14 cellular contexts compared by ENCODE assay signal in genomic region chr12:128190614-128191013, GRCh38.
DNase-seq lines count a peak whose midpoint lies in the region; FAIRE-seq and TF ChIP-seq lines count a peak whose summit lies in the region.
"Had no signal": no experiment of that assay in that cellular context is flagged by ENCODE, and none has a peak within 500 bp of the region (broad histone marks: within the 10 kb centered on the region; RNA-seq: fewer than 3 reads in every experiment).

No MANE protein-coding gene starts in this region.

- no peaks in the 10 kb centered on the region for H3K79me2 ChIP-seq in OCI-LY7 (ENCODE audit: insufficient read depth, low read depth, low read length)
- H3K79me2 ChIP-seq in keratinocyte (ENCODE audit: control insufficient read depth, insufficient read depth, low read length): no peaks in the 10 kb centered on the region

- H3K9me1 ChIP-seq in keratinocyte (ENCODE audit: control insufficient read depth, extremely low read depth, insufficient read depth, low read length): no peaks in the 10 kb centered on the region

- H2AFZ ChIP-seq in OCI-LY7 (ENCODE audit: low read length): no peak overlapping the region
- H2AFZ ChIP-seq in keratinocyte (ENCODE audit: control insufficient read depth, low read length): no peak overlapping the region

- POLR2A ChIA-PET in OCI-LY7 (lab: Charles Lee): no interaction called here

- H4K20me1 ChIP-seq in OCI-LY7 (ENCODE audit: insufficient read depth, low read length): no peaks in the 10 kb centered on the region
- H4K20me1 ChIP-seq in keratinocyte (ENCODE audit: control insufficient read depth, extremely low read depth, insufficient read depth, low read length): no peaks in the 10 kb centered on the region

- no peaks in the 10 kb centered on the region for H3K9me2 ChIP-seq in OCI-LY7 (ENCODE audit: insufficient read depth, low read length)

- CTCF ChIA-PET in OCI-LY7 (lab: Charles Lee; ENCODE audit: unreplicated experiment): no interaction called here

- DNase-seq in stimulated activated CD4-positive, alpha-beta T cell treated with anti-CD3 and anti-CD28 coated beads, Interleukin-15, amount 100 ng/mL, for 24 hours: peak; percentile 3
- no peak for DNase-seq in stimulated activated CD4-positive, alpha-beta T cell treated with anti-CD3 and anti-CD28 coated beads, Interleukin-2, amount 100 ng/mL, for 24 hours
- DNase-seq in OCI-LY7 (ENCODE audit: low spot score) (no peak), keratinocyte (ENCODE audit: low read depth, low spot score) (no peak), DMS53 treated with DMSO at 0.1 percent for 48 hours (lab: John Stamatoyannopoulos, UW; ENCODE audit: unreplicated experiment) (no peak), HCEC 1CT (no peak), spleen (no peak)
- DNase-seq in activated effector memory CD4-positive, alpha-beta T cell treated with Interleukin-2 at 50 U/mL for 16 hours: no peak
- DNase-seq: activated CD8-positive, alpha-beta memory T cell treated with anti-CD3 and anti-CD28 coated beads, Interleukin-2, amount 10 ng/mL, durations not matched to agents 7 days and 5 days; CD4-positive, CD25-positive, alpha-beta regulatory T cell; NCI-H2107; trophoblast cell had no signal

- H3K27ac ChIP-seq in OCI-LY7 (ENCODE audit: low read depth, low read length, poor library complexity, severe bottlenecking): no peak overlapping the region
- no peak overlapping the region for H3K27ac ChIP-seq in keratinocyte (ENCODE audit: control insufficient read depth, insufficient read depth, low read length)
- H3K27ac ChIP-seq in spleen: no peak overlapping the region
- H3K27ac ChIP-seq: epithelial cell of prostate had no signal

- no TSS peak for BruUV-seq in OCI-LY7 (replicated peaks; lab: Mats Ljungman, UMichigan)

- H3K27me3 ChIP-seq in keratinocyte (ENCODE audit: control insufficient read depth, extremely low read depth, insufficient read depth, low read length): no peaks in the 10 kb centered on the region
- H3K27me3 ChIP-seq in spleen (replicated peaks in 1 of 7): no peaks in the 10 kb centered on the region

- dilution Hi-C loops in keratinocyte (cut with MboI; ENCODE audit: extremely low pct_ligation_motif_present, low sequenced_read_pairs): no loop called here

- TF ChIP-seq CTCF in OCI-LY7 (conservative IDR thresholded peaks at IDR 0.05; ENCODE audit: low read length) (peak; percentile 55), keratinocyte (optimal IDR thresholded peaks at IDR 0.05 in 1 of 3, IDR thresholded peaks at IDR 0.05 in 1 of 3, conservative IDR thresholded peaks at IDR 0.05 in 1 of 3; ENCODE audit: extremely low read depth in 1 of 3, insufficient read depth in 2 of 3, low read length in 3 of 3) (peak; percentile 12 to 61 (median 17)), spleen (IDR thresholded peaks at IDR 0.05 in 8 of 11, conservative IDR thresholded peaks at IDR 0.05 in 3 of 11) (peak in 3 of 11 experiments; percentile 18 to 26 (median 23))

- TF ChIP-seq POLR2A in spleen (IDR thresholded peaks at IDR 0.05): no peak

- 16 to 24% (median 18%) methylated on average over 16 of the region's 16 CpGs for WGBS in spleen, 5 donors

- no peak overlapping the region for H3K4me2 ChIP-seq in OCI-LY7 (ENCODE audit: low read length)
- H3K4me2 ChIP-seq in keratinocyte (ENCODE audit: control insufficient read depth, extremely low read depth, insufficient read depth, low read depth, low read length): no peak overlapping the region

- H3K36me3 ChIP-seq in OCI-LY7 (ENCODE audit: insufficient read depth, low read length) (no peaks in the 10 kb centered on the region), keratinocyte (ENCODE audit: control insufficient read depth in 2 of 2, extremely low read depth in 1 of 2, insufficient read depth in 2 of 2, low read length in 2 of 2) (no peaks in the 10 kb centered on the region), spleen (no peaks in the 10 kb centered on the region)

- H3K9me3 ChIP-seq in OCI-LY7 (ENCODE audit: low read length) (no peaks in the 10 kb centered on the region), keratinocyte (ENCODE audit: control insufficient read depth, low read depth, low read length) (peaks cover 10% of the 10 kb centered on the region), spleen (peaks cover 0 to 35% (median 0%) of the 10 kb centered on the region in 8 donors)

- no peak overlapping the region for H3K9ac ChIP-seq in keratinocyte (ENCODE audit: control insufficient read depth, extremely low read depth, insufficient read depth, low read length)

- FAIRE-seq in keratinocyte (lab: Jason Lieb, UNC): no peak
- FAIRE-seq: islet of Langerhans had no signal

- H3K4me3 ChIP-seq in OCI-LY7 (ENCODE audit: low read depth, low read length, poor library complexity, severe bottlenecking): no peak overlapping the region
- H3K4me3 ChIP-seq in keratinocyte (ENCODE audit: control insufficient read depth in 2 of 3, extremely low read depth in 1 of 3, insufficient read depth in 2 of 3, low read depth in 1 of 3, low read length in 3 of 3): no peak overlapping the region
- H3K4me3 ChIP-seq in spleen: no peak overlapping the region

- intact Hi-C loops in OCI-LY7 (cut with micrococcal nuclease; ENCODE audit: unreplicated experiment) (no loop called here), spleen (cut with DNase I; ENCODE audit: low total_unique reads) (no loop called here)

- no peaks in the 10 kb centered on the region for H3K4me1 ChIP-seq in OCI-LY7 (ENCODE audit: insufficient read depth, low read length, poor library complexity, severe bottlenecking)
- H3K4me1 ChIP-seq in keratinocyte (ENCODE audit: control insufficient read depth, extremely low read depth, insufficient read depth, low read length): no peaks in the 10 kb centered on the region
- no peaks in the 10 kb centered on the region for H3K4me1 ChIP-seq in spleen
